8 cellular contexts compared by ENCODE assay signal in genomic region chr19:55206664-55207500, GRCh38.
A peak's percentile ranks its signal among the peaks of the same experiment; 100 is the strongest.
DNase-seq lines count a peak whose midpoint lies in the region; ATAC-seq and TF ChIP-seq lines count a peak whose summit lies in the region.

No MANE protein-coding gene starts in this region.

- no peak overlapping the region for H3K4me3 Mint-ChIP-seq in activated naive CD4-positive, alpha-beta T cell treated with anti-CD3 and anti-CD28 coated beads, Interleukin-2, amount 10 ng/mL, durations not matched to agents 7 days and 5 days

- no peaks in the 10 kb centered on the region for H3K27me3 ChIP-seq in parathyroid adenoma (ENCODE audit: control insufficient read depth, insufficient read depth, low read length)

- H3K27ac Mint-ChIP-seq in activated naive CD4-positive, alpha-beta T cell treated with anti-CD3 and anti-CD28 coated beads, Interleukin-2, amount 10 ng/mL, durations not matched to agents 7 days and 5 days = peak overlapping the region; percentile 20

- H3K27ac ChIP-seq in parathyroid adenoma = no peak overlapping the region

- H3K4me2 ChIP-seq in parathyroid adenoma (ENCODE audit: low read length) = no peak overlapping the region

- peaks cover 61% of the 10 kb centered on the region for H3K27me3 Mint-ChIP-seq in activated naive CD4-positive, alpha-beta T cell treated with anti-CD3 and anti-CD28 coated beads, Interleukin-2, amount 10 ng/mL, durations not matched to agents 7 days and 5 days

- no peaks in the 10 kb centered on the region for H3K9me3 ChIP-seq in parathyroid adenoma (ENCODE audit: control insufficient read depth, low read length)

- H3K79me2 ChIP-seq in parathyroid adenoma = no peaks in the 10 kb centered on the region

- H3K4me3 ChIP-seq in parathyroid adenoma (ENCODE audit: low read depth, low read length) = no peak overlapping the region

- ATAC-seq in activated CD4-positive, CD25-positive, alpha-beta regulatory T cell treated with anti-CD3 and anti-CD28 coated beads, Interleukin-2, amount 50 U/mL, for 24 hours = peak; percentile 69 to 78
- ATAC-seq in HG02938 (IDR thresholded peaks at IDR 0.05; ENCODE audit: unreplicated experiment) (no peak), GM18861 (IDR thresholded peaks at IDR 0.05; ENCODE audit: unreplicated experiment) (no peak)

- no peak for TF ChIP-seq CTCF in parathyroid adenoma (IDR thresholded peaks at IDR 0.05)

- no peaks in the 10 kb centered on the region for H3K9me3 Mint-ChIP-seq in activated naive CD4-positive, alpha-beta T cell treated with anti-CD3 and anti-CD28 coated beads, Interleukin-2, amount 10 ng/mL, durations not matched to agents 7 days and 5 days

- no peaks in the 10 kb centered on the region for H3K36me3 Mint-ChIP-seq in activated naive CD4-positive, alpha-beta T cell treated with anti-CD3 and anti-CD28 coated beads, Interleukin-2, amount 10 ng/mL, durations not matched to agents 7 days and 5 days

- H3K36me3 ChIP-seq in parathyroid adenoma (ENCODE audit: control insufficient read depth, insufficient read depth, low read length) = no peaks in the 10 kb centered on the region

- CTCF ChIA-PET in activated naive CD4-positive, alpha-beta T cell treated with anti-CD3 and anti-CD28 coated beads, Interleukin-2, amount 10 ng/mL, durations not matched to agents 7 days and 5 days (lab: Charles Lee) = interaction anchor here (0.7 kb wide), 1 partner anchor 177 kb away, joined by 3 read pairs; no protein-coding TSS in a partner anchor

- H2AFZ ChIP-seq in parathyroid adenoma = peak overlapping the region; percentile 77

- H3K9ac ChIP-seq in parathyroid adenoma = peak overlapping the region; percentile 67

- peaks cover 3% of the 10 kb centered on the region for H3K4me1 Mint-ChIP-seq in activated naive CD4-positive, alpha-beta T cell treated with anti-CD3 and anti-CD28 coated beads, Interleukin-2, amount 10 ng/mL, durations not matched to agents 7 days and 5 days

- H3K4me1 ChIP-seq in parathyroid adenoma = peaks cover 8% of the 10 kb centered on the region

- intact Hi-C loops in head of caudate nucleus (cut with DNase I) = no loop called here

- no peak for DNase-seq in activated CD4-positive, CD25-positive, alpha-beta regulatory T cell (lab: John Stamatoyannopoulos, UW)
- DNase-seq in NOMO-1 treated with DMSO at 0.1 percent for 48 hours (lab: John Stamatoyannopoulos, UW; ENCODE audit: unreplicated experiment) = peak; percentile 76
- DNase-seq in activated naive CD4-positive, alpha-beta T cell treated with anti-CD3 and anti-CD28 coated beads, Interleukin-2, amount 10 ng/mL, durations not matched to agents 7 days and 5 days = peak; percentile 52
- peak in 34 of 42 donors; percentile 22 to 82 (median 56) for DNase-seq in head of caudate nucleus

Comparison
In these comparisons a context has a peak if more than half of its experiments do, and no peak if none do; other contexts are left out.
1. ATAC-seq: peak in activated CD4-positive, CD25-positive, alpha-beta regulatory T cell treated with anti-CD3 and anti-CD28 coated beads, Interleukin-2, amount 50 U/mL, for 24 hours (2 of 2); none in HG02938 (single experiment) and GM18861 (single experiment).
2. DNase-seq: peak in NOMO-1 treated with DMSO at 0.1 percent for 48 hours (single experiment), activated naive CD4-positive, alpha-beta T cell treated with anti-CD3 and anti-CD28 coated beads, Interleukin-2, amount 10 ng/mL, durations not matched to agents 7 days and 5 days (single experiment) and head of caudate nucleus (34 of 42); none in activated CD4-positive, CD25-positive, alpha-beta regulatory T cell (0 of 4).